In genomic region chr2:130870779-130871178, GRCh38 we compare ENCODE assay signal across 20 cellular contexts. TPM values are rescaled to one million over a fixed set of nuclear protein-coding genes. Genes with fewer than 3 reads are reported as not detected.
DNase-seq lines count a peak whose midpoint lies in the region; ATAC-seq and TF ChIP-seq lines count a peak whose summit lies in the region.
"Had no signal": no experiment of that assay in that cellular context is flagged by ENCODE, and none has a peak within 500 bp of the region (broad histone marks: within the 10 kb centered on the region; RNA-seq: fewer than 3 reads in every experiment).

No MANE protein-coding gene starts in this region.

- no peak for TF ChIP-seq POLR2A in spleen (IDR thresholded peaks at IDR 0.05)

- H3K9me3 Mint-ChIP-seq in neural progenitor cell, result peaks cover 6% of the 10 kb centered on the region

- H3K27ac ChIP-seq in cingulate gyrus (ENCODE audit: low read depth, low read length) (peak overlapping the region; percentile 81), neural progenitor cell (peak overlapping the region; percentile 97), upper lobe of right lung (no peak overlapping the region), spleen (no peak overlapping the region)

- peak; percentile 60 for DNase-seq in Jurkat, Clone E6-1 (ENCODE audit: low read depth, low spot score)
- DNase-seq in neural progenitor cell (ENCODE audit: low spot score) (no peak), upper lobe of right lung (peak; percentile 25), GM03348 (ENCODE audit: low spot score) (no peak), spleen (no peak)
- no peak for DNase-seq in stimulated activated CD4-positive, alpha-beta T cell treated with anti-CD3 and anti-CD28 coated beads, Interleukin-1b, Interleukin-23, amount 100 ng/mL, for 48 hours
- DNase-seq: BE2C; Calu3; CD4-positive, alpha-beta memory T cell; DMS153; GOT3; NCI-H1105; NCI-H146; NCI-H2029; NCI-H226; NCI-H510A treated with DMSO at 0.1 percent for 48 hours; NCI-H774; NK-92 treated with Interleukin-12 subunit alpha and Interleukin-12 subunit beta, amount 100 ng/mL, for 24 hours had no signal

- ATAC-seq in upper lobe of right lung, result no peak
- ATAC-seq: HCT116 had no signal

- H3K27me3 ChIP-seq in neural progenitor cell, result no peaks in the 10 kb centered on the region
- peaks cover 6% of the 10 kb centered on the region for H3K27me3 ChIP-seq in upper lobe of right lung
- H3K27me3 ChIP-seq in spleen (replicated peaks in 1 of 7), result peaks cover 0 to 22% (median 0%) of the 10 kb centered on the region in 7 donors
- H3K27me3 ChIP-seq: BE2C had no signal

- WGBS in spleen, 5 donors, result 64 to 77% (median 65%) methylated on average over 7 of the region's 7 CpGs

- peaks cover 9% of the 10 kb centered on the region for H3K79me2 ChIP-seq in neural progenitor cell (ENCODE audit: low read depth)

- peaks cover 29% of the 10 kb centered on the region for H3K4me1 Mint-ChIP-seq in neural progenitor cell
- H3K4me1 Mint-ChIP-seq: CD4-positive, alpha-beta memory T cell had no signal

- H3F3A ChIP-seq in neural progenitor cell (ENCODE audit: low read depth), result peaks cover 59% of the 10 kb centered on the region

- no peaks in the 10 kb centered on the region for H3K36me3 Mint-ChIP-seq in neural progenitor cell
- H3K36me3 Mint-ChIP-seq: CD4-positive, alpha-beta memory T cell had no signal

- no peak overlapping the region for H2AFZ ChIP-seq in neural progenitor cell (replicated peaks)

- peak overlapping the region; percentile 71 for H3K4me2 ChIP-seq in neural progenitor cell

- peaks cover 7% of the 10 kb centered on the region for H3K9me3 ChIP-seq in neural progenitor cell (ENCODE audit: low read depth)
- H3K9me3 ChIP-seq in upper lobe of right lung, result no peaks in the 10 kb centered on the region
- H3K9me3 ChIP-seq in spleen, result no peaks in the 10 kb centered on the region
- H3K9me3 ChIP-seq: BE2C had no signal

- H3K4me1 ChIP-seq in neural progenitor cell (peaks cover 61% of the 10 kb centered on the region), upper lobe of right lung (no peaks in the 10 kb centered on the region), spleen (peaks cover 0 to 4% (median 0%) of the 10 kb centered on the region in 6 donors)
- H3K4me1 ChIP-seq: BE2C had no signal

- intact Hi-C loops in upper lobe of right lung (cut with DNase I), result no loop called here
- intact Hi-C loops in spleen (cut with DNase I; ENCODE audit: low total_unique reads), result loop anchor here (5.0 kb wide), 1 partner anchor 73 kb away; no protein-coding TSS in a partner anchor

- H3K36me3 ChIP-seq in neural progenitor cell (peaks cover 9% of the 10 kb centered on the region), upper lobe of right lung (no peaks in the 10 kb centered on the region), spleen (no peaks in the 10 kb centered on the region)
- H3K36me3 ChIP-seq: BE2C had no signal

- no peak overlapping the region for H3K27ac Mint-ChIP-seq in neural progenitor cell
- H3K27ac Mint-ChIP-seq: CD4-positive, alpha-beta memory T cell had no signal

- TF ChIP-seq CTCF in neural progenitor cell (IDR thresholded peaks at IDR 0.05) (no peak), upper lobe of right lung (IDR thresholded peaks at IDR 0.05) (no peak), spleen (IDR thresholded peaks at IDR 0.05 in 8 of 11, conservative IDR thresholded peaks at IDR 0.05 in 3 of 11) (no peak)

- no peak overlapping the region for H3K4me3 ChIP-seq in Jurkat, Clone E6-1 (ENCODE audit: low read length)
- H3K4me3 ChIP-seq in neural progenitor cell, result no peak overlapping the region
- H3K4me3 ChIP-seq in upper lobe of right lung, result no peak overlapping the region
- H3K4me3 ChIP-seq in spleen, result no peak overlapping the region

- H4K20me1 ChIP-seq in neural progenitor cell (ENCODE audit: low read depth), result no peaks in the 10 kb centered on the region

- H3K4me3 Mint-ChIP-seq in neural progenitor cell, result no peak overlapping the region
- H3K4me3 Mint-ChIP-seq: CD4-positive, alpha-beta memory T cell had no signal

- no peak overlapping the region for H3K9ac ChIP-seq in neural progenitor cell

- H3K27me3 Mint-ChIP-seq in neural progenitor cell (ENCODE audit: insufficient read depth, low read depth), result no peaks in the 10 kb centered on the region

RNA-seq across cellular contexts. Expression of gene ARHGEF4, which starts 34.1 kb away (rescaled TPM):
- 2.9 TPM for polyA plus RNA-seq in Jurkat, Clone E6-1 (2012; ENCODE audit: insufficient read depth, insufficient read length)
- 22.8 and 44.8 TPM in 2 replicates for total RNA-seq in neural progenitor cell (ENCODE audit: low replicate concordance)
- 11.1 TPM for total RNA-seq in upper lobe of right lung
- under 1 TPM in 5 of 7 donors, not detected in 2; 0.30 to 0.88 (median 0.43) TPM for total RNA-seq in spleen
- under 1 TPM; 0.19 to 0.52 (median 0.50) TPM for polyA plus RNA-seq in spleen

Comparison
In these comparisons a context has a peak if more than half of its experiments do, and no peak if none do; other contexts are left out.
1. DNase-seq: peak in Jurkat, Clone E6-1 (single experiment) and upper lobe of right lung (single experiment); none in neural progenitor cell (single experiment), stimulated activated CD4-positive, alpha-beta T cell treated with anti-CD3 and anti-CD28 coated beads, Interleukin-1b, Interleukin-23, amount 100 ng/mL, for 48 hours (single experiment), GM03348 (single experiment) and spleen (single experiment).
2. H3K27ac ChIP-seq: peak in cingulate gyrus (single experiment) and neural progenitor cell (single experiment); none in upper lobe of right lung (single experiment) and spleen (0 of 8).